Comparison of ENCODE assay signal across 1 cellular context in genomic region chr15:95459288-95459687, GRCh38.
TF ChIP-seq lines count a peak whose summit lies in the region.

No MANE protein-coding gene starts in this region.

TF ChIP-seq in HepG2, 621 proteins besides CTCF, POLR2A, EP300 and RAD21 (continued from another document):
- TF ChIP-seq, protein P1, sequence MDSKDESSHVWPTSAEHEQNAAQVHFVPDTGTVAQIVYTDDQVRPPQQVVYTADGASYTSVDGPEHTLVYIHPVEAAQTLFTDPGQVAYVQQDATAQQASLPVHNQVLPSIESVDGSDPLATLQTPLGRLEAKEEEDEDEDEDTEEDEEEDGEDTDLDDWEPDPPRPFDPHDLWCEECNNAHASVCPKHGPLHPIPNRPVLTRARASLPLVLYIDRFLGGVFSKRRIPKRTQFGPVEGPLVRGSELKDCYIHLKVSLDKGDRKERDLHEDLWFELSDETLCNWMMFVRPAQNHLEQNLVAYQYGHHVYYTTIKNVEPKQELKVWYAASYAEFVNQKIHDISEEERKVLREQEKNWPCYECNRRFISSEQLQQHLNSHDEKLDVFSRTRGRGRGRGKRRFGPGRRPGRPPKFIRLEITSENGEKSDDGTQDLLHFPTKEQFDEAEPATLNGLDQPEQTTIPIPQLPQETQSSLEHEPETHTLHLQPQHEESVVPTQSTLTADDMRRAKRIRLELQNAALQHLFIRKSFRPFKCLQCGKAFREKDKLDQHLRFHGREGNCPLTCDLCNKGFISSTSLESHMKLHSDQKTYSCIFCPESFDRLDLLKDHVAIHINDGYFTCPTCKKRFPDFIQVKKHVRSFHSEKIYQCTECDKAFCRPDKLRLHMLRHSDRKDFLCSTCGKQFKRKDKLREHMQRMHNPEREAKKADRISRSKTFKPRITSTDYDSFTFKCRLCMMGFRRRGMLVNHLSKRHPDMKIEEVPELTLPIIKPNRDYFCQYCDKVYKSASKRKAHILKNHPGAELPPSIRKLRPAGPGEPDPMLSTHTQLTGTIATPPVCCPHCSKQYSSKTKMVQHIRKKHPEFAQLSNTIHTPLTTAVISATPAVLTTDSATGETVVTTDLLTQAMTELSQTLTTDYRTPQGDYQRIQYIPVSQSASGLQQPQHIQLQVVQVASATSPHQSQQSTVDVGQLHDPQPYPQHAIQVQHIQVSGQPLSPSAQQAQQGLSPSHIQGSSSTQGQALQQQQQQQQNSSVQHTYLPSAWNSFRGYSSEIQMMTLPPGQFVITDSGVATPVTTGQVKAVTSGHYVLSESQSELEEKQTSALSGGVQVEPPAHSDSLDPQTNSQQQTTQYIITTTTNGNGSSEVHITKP (CRISPR knock-in tag; IDR thresholded peaks at IDR 0.05; ENCODE audit: low read depth) = no peak
- TF ChIP-seq CCAR2 (optimal IDR thresholded peaks at IDR 0.05; ENCODE audit: low read depth, low read length) (no peak), MED1 (CRISPR knock-in tag; IDR thresholded peaks at IDR 0.05) (no peak), ZNF441 (CRISPR knock-in tag; IDR thresholded peaks at IDR 0.05; ENCODE audit: borderline replicate concordance) (no peak), SUZ12 (IDR thresholded peaks at IDR 0.05; ENCODE audit: low read depth, low read length) (no peak), ZNF572 (CRISPR knock-in tag; IDR thresholded peaks at IDR 0.05) (no peak), IKZF1 (IDR thresholded peaks at IDR 0.05) (no peak), POGK (CRISPR knock-in tag; conservative IDR thresholded peaks at IDR 0.05) (no peak), PAXIP1 (CRISPR knock-in tag; conservative IDR thresholded peaks at IDR 0.05) (no peak), ZBTB2 (CRISPR knock-in tag; IDR thresholded peaks at IDR 0.05; ENCODE audit: low read depth) (no peak), NKX3-1 (CRISPR knock-in tag; IDR thresholded peaks at IDR 0.05) (no peak), RARA (CRISPR knock-in tag; IDR thresholded peaks at IDR 0.05) (no peak), NFKB2 (CRISPR knock-in tag; IDR thresholded peaks at IDR 0.05; ENCODE audit: borderline replicate concordance) (no peak), XRCC5 (optimal IDR thresholded peaks at IDR 0.05; ENCODE audit: low read length) (no peak), XBP1 (CRISPR knock-in tag; IDR thresholded peaks at IDR 0.05) (no peak), YEATS4 (CRISPR knock-in tag; IDR thresholded peaks at IDR 0.05; ENCODE audit: borderline replicate concordance) (no peak)
TF ChIP-seq in HepG2: peak in this region for 0.
